Comparison of ENCODE assay signal across 8 cellular contexts in the genomic region with DNA sequence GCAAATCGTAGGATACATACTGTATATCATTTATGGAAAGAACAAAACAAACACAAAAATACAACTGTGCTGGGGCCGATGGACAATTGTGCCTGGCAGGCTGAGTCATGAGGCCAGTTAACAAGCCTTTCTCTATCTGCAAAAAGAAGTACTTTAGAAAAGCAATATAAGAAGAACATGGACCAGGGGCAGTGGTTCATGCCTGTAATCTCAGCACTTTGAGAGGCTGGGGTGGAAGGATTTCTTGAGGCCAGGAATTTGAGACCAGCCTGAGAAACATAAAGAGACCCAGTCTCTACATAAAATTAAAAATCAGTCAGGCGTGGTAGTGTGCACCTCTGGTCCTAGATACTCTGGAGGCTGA. TPM values are rescaled to one million over a fixed set of nuclear protein-coding genes. Genes with fewer than 3 reads are reported as not detected.
A peak's percentile ranks its signal among the peaks of the same experiment; 100 is the strongest.
DNase-seq lines count a peak whose midpoint lies in the region; ATAC-seq and TF ChIP-seq lines count a peak whose summit lies in the region.

No MANE protein-coding gene starts in this region.

- H3K27me3 ChIP-seq in thoracic aorta (replicated peaks; ENCODE audit: insufficient read depth): no peaks in the 10 kb centered on the region

- peak overlapping the region; percentile 77 to 92 for H3K27ac ChIP-seq in thoracic aorta

- H3K27ac Mint-ChIP-seq in activated T-cell treated with anti-CD3 and anti-CD28 coated beads, Interleukin-2, amount 50 U/mL, for 72 hours: peak overlapping the region; percentile 88
- peak overlapping the region; percentile 84 for H3K27ac Mint-ChIP-seq in activated T-helper 2 cell treated with anti-CD3 and anti-CD28 coated beads, Interferon-gamma antibody, Interleukin-2, Interleukin-4, amounts not matched to agents 10 μg/mL and 5 μg/mL and 100 μg/mL, durations not matched to agents 14 hours and 24 hours and 36 hours

- intact Hi-C loops in activated T-helper 2 cell treated with anti-CD3 and anti-CD28 coated beads, Interferon-gamma antibody, Interleukin-2, Interleukin-4, amounts not matched to agents 10 μg/mL and 5 μg/mL and 100 μg/mL, durations not matched to agents 14 hours and 24 hours and 36 hours (cut with micrococcal nuclease): no loop called here

- H3K9me3 ChIP-seq in thoracic aorta: no peaks in the 10 kb centered on the region

- no peak for TF ChIP-seq CTCF in thoracic aorta (IDR thresholded peaks at IDR 0.05)

- H3K27me3 Mint-ChIP-seq in activated T-cell treated with anti-CD3 and anti-CD28 coated beads, Interleukin-2, amount 50 U/mL, for 72 hours (ENCODE audit: low read depth): no peaks in the 10 kb centered on the region
- no peaks in the 10 kb centered on the region for H3K27me3 Mint-ChIP-seq in activated T-helper 2 cell treated with anti-CD3 and anti-CD28 coated beads, Interferon-gamma antibody, Interleukin-2, Interleukin-4, amounts not matched to agents 10 μg/mL and 5 μg/mL and 100 μg/mL, durations not matched to agents 14 hours and 24 hours and 36 hours (ENCODE audit: low read depth)

- H3K4me1 Mint-ChIP-seq in activated T-cell treated with anti-CD3 and anti-CD28 coated beads, Interleukin-2, amount 50 U/mL, for 72 hours (ENCODE audit: low read depth): peaks cover 92% of the 10 kb centered on the region
- peaks cover 60% of the 10 kb centered on the region for H3K4me1 Mint-ChIP-seq in activated T-helper 2 cell treated with anti-CD3 and anti-CD28 coated beads, Interferon-gamma antibody, Interleukin-2, Interleukin-4, amounts not matched to agents 10 μg/mL and 5 μg/mL and 100 μg/mL, durations not matched to agents 14 hours and 24 hours and 36 hours (ENCODE audit: low read depth)

- ATAC-seq in activated T-cell treated with anti-CD3 and anti-CD28 coated beads, Interleukin-2, amount 50 U/mL, for 72 hours (replicated peaks in 1 of 2): no peak
- ATAC-seq in thoracic aorta (ENCODE audit: insufficient number of reproducible peaks, low FRiP score, low read depth): peak; percentile 10

- H3K9me3 Mint-ChIP-seq in activated T-cell treated with anti-CD3 and anti-CD28 coated beads, Interleukin-2, amount 50 U/mL, for 72 hours: no peaks in the 10 kb centered on the region
- H3K9me3 Mint-ChIP-seq in activated T-helper 2 cell treated with anti-CD3 and anti-CD28 coated beads, Interferon-gamma antibody, Interleukin-2, Interleukin-4, amounts not matched to agents 10 μg/mL and 5 μg/mL and 100 μg/mL, durations not matched to agents 14 hours and 24 hours and 36 hours: no peaks in the 10 kb centered on the region

- peak overlapping the region; percentile 79 to 81 for H3K4me3 Mint-ChIP-seq in activated T-cell treated with anti-CD3 and anti-CD28 coated beads, Interleukin-2, amount 50 U/mL, for 72 hours
- H3K4me3 Mint-ChIP-seq in activated T-helper 2 cell treated with anti-CD3 and anti-CD28 coated beads, Interferon-gamma antibody, Interleukin-2, Interleukin-4, amounts not matched to agents 10 μg/mL and 5 μg/mL and 100 μg/mL, durations not matched to agents 14 hours and 24 hours and 36 hours (ENCODE audit: low read depth): peak overlapping the region; percentile 26

- peaks cover 9 to 16% of the 10 kb centered on the region in 2 donors for H3K4me1 ChIP-seq in thoracic aorta (ENCODE audit: control insufficient read depth in 1 of 2, low read depth in 2 of 2)

- peak overlapping the region; percentile 67 for H3K4me3 ChIP-seq in thoracic aorta

- no peaks in the 10 kb centered on the region for H3K36me3 Mint-ChIP-seq in activated T-cell treated with anti-CD3 and anti-CD28 coated beads, Interleukin-2, amount 50 U/mL, for 72 hours (ENCODE audit: insufficient read depth in 2 of 2)
- no peaks in the 10 kb centered on the region for H3K36me3 Mint-ChIP-seq in activated T-helper 2 cell treated with anti-CD3 and anti-CD28 coated beads, Interferon-gamma antibody, Interleukin-2, Interleukin-4, amounts not matched to agents 10 μg/mL and 5 μg/mL and 100 μg/mL, durations not matched to agents 14 hours and 24 hours and 36 hours (ENCODE audit: low read depth)

- no peaks in the 10 kb centered on the region for H3K36me3 ChIP-seq in thoracic aorta

- no peak for DNase-seq in activated T-cell treated with anti-CD3 and anti-CD28 coated beads, Interleukin-2, amount 50 U/mL, for 72 hours
- no peak for DNase-seq in activated T-cell treated with anti-CD3 and anti-CD28 coated beads for 4 hours
- DNase-seq in activated T-helper 2 cell treated with anti-CD3 and anti-CD28 coated beads, Interferon-gamma antibody, Interleukin-2, Interleukin-4, amounts not matched to agents 10 μg/mL and 5 μg/mL and 100 μg/mL, durations not matched to agents 14 hours and 24 hours and 36 hours (ENCODE audit: low spot score): no peak
- peak; percentile 33 for DNase-seq in left kidney (ENCODE audit: low read depth, low spot score)
- DNase-seq in thoracic aorta (ENCODE audit: low spot score): no peak
- DNase-seq in SW 1271 (lab: John Stamatoyannopoulos, UW): no peak
- DNase-seq in effector CD8-positive, alpha-beta T cell (lab: John Stamatoyannopoulos, UW): no peak
- no peak for DNase-seq in glomerular visceral epithelial cell (ENCODE audit: extremely low spot score)

RNA-seq across cellular contexts. Expression of gene CD27, which starts 13.8 kb away (rescaled TPM):
- total RNA-seq in activated T-cell treated with anti-CD3 and anti-CD28 coated beads, Interleukin-2, amount 50 U/mL, for 72 hours: 10 to 100 TPM; 53.1 to 90.5 TPM
- 23.3 and 25.9 TPM in 2 replicates for total RNA-seq in activated T-helper 2 cell treated with anti-CD3 and anti-CD28 coated beads, Interferon-gamma antibody, Interleukin-2, Interleukin-4, amounts not matched to agents 10 μg/mL and 5 μg/mL and 100 μg/mL, durations not matched to agents 14 hours and 24 hours and 36 hours
- 1 to 10 TPM; 1.6 to 4.7 TPM for total RNA-seq in thoracic aorta

RNA-seq across cellular contexts. Expression of gene TAPBPL, which starts 20.9 kb away (rescaled TPM):
- total RNA-seq in activated T-cell treated with anti-CD3 and anti-CD28 coated beads, Interleukin-2, amount 50 U/mL, for 72 hours: 10 to 100 TPM; 26.0 to 29.6 TPM
- 30.9 and 37.4 TPM in 2 replicates for total RNA-seq in activated T-helper 2 cell treated with anti-CD3 and anti-CD28 coated beads, Interferon-gamma antibody, Interleukin-2, Interleukin-4, amounts not matched to agents 10 μg/mL and 5 μg/mL and 100 μg/mL, durations not matched to agents 14 hours and 24 hours and 36 hours
- 10 to 100 TPM; 23.7 to 37.5 TPM for total RNA-seq in thoracic aorta

RNA-seq across cellular contexts. Expression of gene VAMP1, which starts 39.5 kb away (rescaled TPM):
- 10 to 100 TPM; 51.2 to 53.1 TPM for total RNA-seq in activated T-cell treated with anti-CD3 and anti-CD28 coated beads, Interleukin-2, amount 50 U/mL, for 72 hours
- total RNA-seq in activated T-helper 2 cell treated with anti-CD3 and anti-CD28 coated beads, Interferon-gamma antibody, Interleukin-2, Interleukin-4, amounts not matched to agents 10 μg/mL and 5 μg/mL and 100 μg/mL, durations not matched to agents 14 hours and 24 hours and 36 hours: 38.7 and 40.7 TPM in 2 replicates
- 10 to 100 TPM; 24.4 to 29.9 TPM for total RNA-seq in thoracic aorta

RNA-seq across cellular contexts. Expression of gene LTBR, which starts 47.0 kb away (rescaled TPM):
- total RNA-seq in activated T-cell treated with anti-CD3 and anti-CD28 coated beads, Interleukin-2, amount 50 U/mL, for 72 hours: 1 to 10 TPM; 1.3 to 1.9 TPM
- total RNA-seq in activated T-helper 2 cell treated with anti-CD3 and anti-CD28 coated beads, Interferon-gamma antibody, Interleukin-2, Interleukin-4, amounts not matched to agents 10 μg/mL and 5 μg/mL and 100 μg/mL, durations not matched to agents 14 hours and 24 hours and 36 hours: 0.32 and 0.50 TPM in 2 replicates
- 100 to 1,000 TPM; 176 to 217 TPM for total RNA-seq in thoracic aorta

RNA-seq across cellular contexts. Expression of gene SCNN1A, which starts 55.6 kb away (rescaled TPM):
- under 1 TPM; 0.29 to 0.67 TPM for total RNA-seq in activated T-cell treated with anti-CD3 and anti-CD28 coated beads, Interleukin-2, amount 50 U/mL, for 72 hours
- total RNA-seq in activated T-helper 2 cell treated with anti-CD3 and anti-CD28 coated beads, Interferon-gamma antibody, Interleukin-2, Interleukin-4, amounts not matched to agents 10 μg/mL and 5 μg/mL and 100 μg/mL, durations not matched to agents 14 hours and 24 hours and 36 hours: not detected in 2 replicates
- total RNA-seq in thoracic aorta: 10 to 100 TPM; 16.4 to 33.5 TPM
